30 cellular contexts compared by ENCODE assay signal in genomic region chr4:170323623-170324022, GRCh38.
"Had no signal": no experiment of that assay in that cellular context is flagged by ENCODE, and none has a peak within 500 bp of the region (broad histone marks: within the 10 kb centered on the region; RNA-seq: fewer than 3 reads in every experiment).

No MANE protein-coding gene starts in this region.

- ATAC-seq: effector memory CD8-positive, alpha-beta T cell; esophagus mucosa; foreskin keratinocyte; gastrocnemius medialis; gastroesophageal sphincter; heart left ventricle; heart right ventricle had no signal

- FAIRE-seq: colon, endometrium, endothelial cell of umbilical vein, frontal cortex had no signal

- DNase-seq: colonic mucosa; cortex of kidney; dermis blood vessel endothelial cell; dorsolateral prefrontal cortex; effector CD4-positive, alpha-beta T cell; effector CD8-positive, alpha-beta T cell; effector memory CD4-positive, alpha-beta T cell; effector memory CD8-positive, alpha-beta T cell; endodermal cell; erythroblast; esophagus squamous epithelium; foreskin fibroblast; foreskin keratinocyte; foreskin melanocyte; gastrocnemius medialis; glutamatergic neuron; head of caudate nucleus; heart left ventricle; heart right ventricle had no signal

- H3K27me3 Mint-ChIP-seq: dendritic cell treated with granulocyte-macrophage colony-stimulating factor and Interleukin-4, amounts not matched to agents 40 ng/mL and 50 ng/mL, for 4 days; effector memory CD8-positive, alpha-beta T cell had no signal

- H3K27ac ChIP-seq: colonic mucosa, coronary artery, dorsolateral prefrontal cortex, epithelial cell of prostate, esophagus muscularis mucosa, esophagus squamous epithelium, foreskin keratinocyte, gastrocnemius medialis, gastroesophageal sphincter, heart left ventricle, heart right ventricle, hepatocyte had no signal

- H3K4me2 ChIP-seq: hepatocyte had no signal

- H3K27ac Mint-ChIP-seq: dendritic cell treated with granulocyte-macrophage colony-stimulating factor and Interleukin-4, amounts not matched to agents 40 ng/mL and 50 ng/mL, for 4 days; effector memory CD8-positive, alpha-beta T cell; endodermal cell had no signal

- H3K36me3 ChIP-seq: colonic mucosa, esophagus muscularis mucosa, esophagus squamous epithelium, gastrocnemius medialis, gastroesophageal sphincter, heart left ventricle, heart right ventricle had no signal

- H3K4me3 ChIP-seq: colonic mucosa, coronary artery, dorsolateral prefrontal cortex, esophagus muscularis mucosa, esophagus squamous epithelium, gastrocnemius medialis, gastroesophageal sphincter, heart left ventricle, heart right ventricle, hepatocyte had no signal

- H3K27me3 ChIP-seq: colonic mucosa, esophagus muscularis mucosa, esophagus squamous epithelium, foreskin keratinocyte, gastrocnemius medialis, gastroesophageal sphincter, heart left ventricle, heart right ventricle, hepatocyte had no signal

- H3K9me3 ChIP-seq: colonic mucosa, esophagus muscularis mucosa, esophagus squamous epithelium, gastrocnemius medialis had no signal

- H3K4me1 ChIP-seq: colonic mucosa, esophagus muscularis mucosa, esophagus squamous epithelium, foreskin keratinocyte, gastrocnemius medialis, gastroesophageal sphincter, heart left ventricle, heart right ventricle had no signal

- H3K79me2 ChIP-seq: hepatocyte had no signal

- H3K4me1 Mint-ChIP-seq: endodermal cell had no signal

- H3K4me3 Mint-ChIP-seq: dendritic cell treated with granulocyte-macrophage colony-stimulating factor and Interleukin-4, amounts not matched to agents 40 ng/mL and 50 ng/mL, for 4 days; effector memory CD8-positive, alpha-beta T cell; endodermal cell had no signal

- H2AFZ ChIP-seq: hepatocyte had no signal
